In genomic region chr11:829946-830294, GRCh38 we compare ENCODE assay signal across 8 cellular contexts. TPM values are rescaled to one million over a fixed set of nuclear protein-coding genes. Genes with fewer than 3 reads are reported as not detected.
A peak's percentile ranks its signal among the peaks of the same experiment; 100 is the strongest.
DNase-seq lines count a peak whose midpoint lies in the region; ATAC-seq, FAIRE-seq and TF ChIP-seq lines count a peak whose summit lies in the region.

No MANE protein-coding gene starts in this region.

- H3K27ac Mint-ChIP-seq in activated naive CD8-positive, alpha-beta T cell: no peak overlapping the region
- no peak overlapping the region for H3K27ac Mint-ChIP-seq in activated naive CD8-positive, alpha-beta T cell treated with anti-CD3 and anti-CD28 coated beads for 36 hours

- FAIRE-seq in bronchial epithelial cell (lab: Jason Lieb, UNC): no peak

- peaks cover 2% of the 10 kb centered on the region for H3K27me3 Mint-ChIP-seq in activated naive CD8-positive, alpha-beta T cell
- peaks cover 43% of the 10 kb centered on the region for H3K27me3 Mint-ChIP-seq in activated naive CD8-positive, alpha-beta T cell treated with anti-CD3 and anti-CD28 coated beads for 36 hours

- peaks cover 86% of the 10 kb centered on the region for H3K4me1 ChIP-seq in mononuclear cell (ENCODE audit: insufficient read depth, low read length)
- H3K4me1 ChIP-seq in urinary bladder (ENCODE audit: insufficient read depth): peaks cover 2% of the 10 kb centered on the region

- H3K9me3 ChIP-seq in mononuclear cell (ENCODE audit: low read depth, low read length): no peaks in the 10 kb centered on the region

- peaks cover 27% of the 10 kb centered on the region for H3K4me1 Mint-ChIP-seq in activated naive CD8-positive, alpha-beta T cell (ENCODE audit: low read depth)
- H3K4me1 Mint-ChIP-seq in activated naive CD8-positive, alpha-beta T cell treated with anti-CD3 and anti-CD28 coated beads for 36 hours: peaks cover 26% of the 10 kb centered on the region

- H3K27me3 ChIP-seq in bronchial epithelial cell (ENCODE audit: control insufficient read depth, insufficient read depth, low read length) (peaks cover 2% of the 10 kb centered on the region), mononuclear cell (ENCODE audit: insufficient read depth, low read length) (peaks cover 37% of the 10 kb centered on the region)

- H3K4me3 ChIP-seq in bronchial epithelial cell (ENCODE audit: low read depth, low read length) (peak overlapping the region; percentile 27), mononuclear cell (ENCODE audit: low read length) (peak overlapping the region; percentile 6), urinary bladder (ENCODE audit: low read depth, low read length) (peak overlapping the region; percentile 14)

- H3K27ac ChIP-seq in urinary bladder (ENCODE audit: low read depth): no peak overlapping the region

- no peak for TF ChIP-seq CTCF in bronchial epithelial cell (IDR thresholded peaks at IDR 0.05; ENCODE audit: insufficient read depth, low read length, severe bottlenecking)

- H3K4me3 Mint-ChIP-seq in activated naive CD8-positive, alpha-beta T cell: peak overlapping the region; percentile 20
- H3K4me3 Mint-ChIP-seq in activated naive CD8-positive, alpha-beta T cell treated with anti-CD3 and anti-CD28 coated beads for 36 hours: no peak overlapping the region

- H3K36me3 ChIP-seq in bronchial epithelial cell (ENCODE audit: control insufficient read depth, insufficient read depth, low read length): peaks cover 4% of the 10 kb centered on the region
- no peaks in the 10 kb centered on the region for H3K36me3 ChIP-seq in urinary bladder (ENCODE audit: insufficient read depth)

- no peaks in the 10 kb centered on the region for H3K36me3 Mint-ChIP-seq in activated naive CD8-positive, alpha-beta T cell
- H3K36me3 Mint-ChIP-seq in activated naive CD8-positive, alpha-beta T cell treated with anti-CD3 and anti-CD28 coated beads for 36 hours: peaks cover 6% of the 10 kb centered on the region

- H3K9me3 Mint-ChIP-seq in activated naive CD8-positive, alpha-beta T cell (ENCODE audit: low read depth): no peaks in the 10 kb centered on the region
- H3K9me3 Mint-ChIP-seq in activated naive CD8-positive, alpha-beta T cell treated with anti-CD3 and anti-CD28 coated beads for 36 hours: no peaks in the 10 kb centered on the region

- ATAC-seq in GM19455 (IDR thresholded peaks at IDR 0.05; ENCODE audit: unreplicated experiment) (no peak), GM18517 (IDR thresholded peaks at IDR 0.05; ENCODE audit: unreplicated experiment) (no peak)

- DNase-seq in activated naive CD8-positive, alpha-beta T cell treated with anti-CD3 and anti-CD28 coated beads for 36 hours: no peak
- DNase-seq in bronchial epithelial cell (ENCODE audit: low read depth): no peak
- no peak for DNase-seq in putamen (ENCODE audit: low spot score)

- 2% methylated on average over 34 of the region's 34 CpGs for WGBS in urinary bladder

RNA-seq across cellular contexts. Expression of gene CRACR2B, which starts 2.2 kb away (rescaled TPM):
- total RNA-seq in activated naive CD8-positive, alpha-beta T cell treated with anti-CD3 and anti-CD28 coated beads for 36 hours: 1 to 10 TPM in 1 of 2 experiments, under 1 TPM in 1; 0.76 to 1.1 TPM
- 0.51 and 0.53 TPM in 2 replicates for total RNA-seq in bronchial epithelial cell
- total RNA-seq in mononuclear cell: 0.84 TPM
- 5.9 TPM for total RNA-seq in urinary bladder
- 20.2 TPM for polyA plus RNA-seq in urinary bladder

RNA-seq across cellular contexts. Expression of gene CD151, which starts 2.8 kb away (rescaled TPM):
- total RNA-seq in activated naive CD8-positive, alpha-beta T cell treated with anti-CD3 and anti-CD28 coated beads for 36 hours: 10 to 100 TPM; 47.3 to 51.1 TPM
- 321 and 324 TPM in 2 replicates for total RNA-seq in bronchial epithelial cell
- 28.5 TPM for total RNA-seq in mononuclear cell
- total RNA-seq in urinary bladder: 115 TPM
- polyA plus RNA-seq in urinary bladder: 692 TPM

RNA-seq across cellular contexts. Expression of gene PNPLA2, which starts 11.2 kb away (rescaled TPM):
- total RNA-seq in activated naive CD8-positive, alpha-beta T cell treated with anti-CD3 and anti-CD28 coated beads for 36 hours: 10 to 100 TPM; 32.7 to 34.7 TPM
- 9.0 and 15.6 TPM in 2 replicates for total RNA-seq in bronchial epithelial cell
- total RNA-seq in mononuclear cell: 81.0 TPM
- 13.6 TPM for total RNA-seq in urinary bladder
- polyA plus RNA-seq in urinary bladder: 131 TPM

RNA-seq across cellular contexts. Expression of gene POLR2L, which starts 12.4 kb away (rescaled TPM):
- total RNA-seq in activated naive CD8-positive, alpha-beta T cell treated with anti-CD3 and anti-CD28 coated beads for 36 hours: 100 to 1,000 TPM; 121 to 134 TPM
- total RNA-seq in bronchial epithelial cell (8.7 and 51.6 TPM in 2 replicates), mononuclear cell (11.2 TPM), urinary bladder (21.7 TPM)
- 148 TPM for polyA plus RNA-seq in urinary bladder

RNA-seq across cellular contexts. Expression of gene TSPAN4, which starts 12.7 kb away (rescaled TPM):
- 10 to 100 TPM; 12.8 to 16.2 TPM for total RNA-seq in activated naive CD8-positive, alpha-beta T cell treated with anti-CD3 and anti-CD28 coated beads for 36 hours
- total RNA-seq in bronchial epithelial cell (50.8 and 71.6 TPM in 2 replicates), mononuclear cell (15.5 TPM), urinary bladder (39.4 TPM)
- polyA plus RNA-seq in urinary bladder: 144 TPM
